Comparison of ENCODE assay signal across 1 cellular context in the genomic region with DNA sequence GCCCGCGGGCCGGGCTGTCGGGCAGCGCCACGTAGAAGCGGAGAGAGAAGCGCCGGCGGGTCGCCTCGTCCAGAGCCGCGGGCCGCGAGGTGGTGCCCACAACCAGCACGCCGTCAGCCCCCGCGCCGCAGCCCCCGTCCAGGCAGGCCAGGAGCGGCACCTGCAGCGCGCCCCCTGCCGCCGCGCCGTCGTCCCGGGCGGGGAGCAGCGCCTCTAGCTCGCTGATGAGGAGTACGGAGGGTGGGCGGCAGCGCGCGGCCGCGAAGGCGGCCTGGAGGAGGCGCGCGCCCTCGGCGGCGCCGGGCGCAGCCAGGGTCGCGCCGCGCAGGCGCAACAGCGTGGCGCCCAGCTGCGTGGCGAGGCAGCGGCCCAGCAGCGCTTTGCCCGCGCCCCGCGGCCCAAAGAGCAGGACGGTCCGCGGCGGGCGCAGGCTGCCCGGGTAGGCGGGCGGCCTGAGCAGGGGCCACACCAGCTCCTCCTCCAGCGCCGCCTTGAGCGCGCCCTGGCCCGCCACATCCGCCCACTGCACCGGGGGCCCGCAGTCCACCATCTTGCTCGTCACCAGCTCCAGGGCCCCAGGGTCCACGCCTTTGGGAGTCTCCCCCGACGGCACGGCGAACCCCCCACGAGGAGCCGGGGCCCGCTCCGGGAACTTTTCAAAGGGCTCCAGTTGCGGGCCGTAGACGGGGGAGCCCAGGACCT.
A peak's percentile ranks its signal among the peaks of the same experiment; 100 is the strongest.
TF ChIP-seq lines count a peak whose summit lies in the region.

No MANE protein-coding gene starts in this region.

TF ChIP-seq in WTC11, 78 proteins besides CTCF, POLR2A, EP300 and RAD21 (continued from another document and continues in another):
- TF ChIP-seq, protein P1, sequence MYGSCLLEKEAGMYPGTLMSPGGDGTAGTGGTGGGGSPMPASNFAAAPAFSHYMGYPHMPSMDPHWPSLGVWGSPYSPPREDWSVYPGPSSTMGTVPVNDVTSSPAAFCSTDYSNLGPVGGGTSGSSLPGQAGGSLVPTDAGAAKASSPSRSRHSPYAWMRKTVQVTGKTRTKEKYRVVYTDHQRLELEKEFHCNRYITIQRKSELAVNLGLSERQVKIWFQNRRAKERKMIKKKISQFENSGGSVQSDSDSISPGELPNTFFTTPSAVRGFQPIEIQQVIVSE (CRISPR knock-in tag; IDR thresholded peaks at IDR 0.05; ENCODE audit: borderline replicate concordance): no peak
- TF ChIP-seq SP1 (CRISPR knock-in tag; conservative IDR thresholded peaks at IDR 0.05) (peak; percentile 48), SMAD3 (CRISPR knock-in tag; IDR thresholded peaks at IDR 0.05; ENCODE audit: borderline replicate concordance) (0 out of 2 replicates have a peak, but pooled peaks have one; percentile 39), FOXK1 (CRISPR knock-in tag; IDR thresholded peaks at IDR 0.05) (peak; percentile 69; the same call in 1 of the 2 replicates), NFE2L1 (CRISPR knock-in tag; IDR thresholded peaks at IDR 0.05) (no peak), MYBL2 (CRISPR knock-in tag; IDR thresholded peaks at IDR 0.05) (no peak), PRRX2 (CRISPR knock-in tag; IDR thresholded peaks at IDR 0.05) (0 out of 2 replicates have a peak, but pooled peaks have one; percentile 4), ZNF317 (CRISPR knock-in tag; IDR thresholded peaks at IDR 0.05; ENCODE audit: borderline replicate concordance, low read depth) (no peak), CREB1 (CRISPR knock-in tag; IDR thresholded peaks at IDR 0.05) (no peak), IRF2 (CRISPR knock-in tag; IDR thresholded peaks at IDR 0.05; ENCODE audit: borderline replicate concordance, low read depth) (no peak), NR2C2 (CRISPR knock-in tag; IDR thresholded peaks at IDR 0.05) (no peak), KAT7 (CRISPR knock-in tag; IDR thresholded peaks at IDR 0.05; ENCODE audit: borderline replicate concordance) (peak; percentile 84; the same call in 1 of the 2 replicates), NFATC4 (CRISPR knock-in tag; IDR thresholded peaks at IDR 0.05) (no peak), GRHL2 (CRISPR knock-in tag; IDR thresholded peaks at IDR 0.05; ENCODE audit: insufficient replicate concordance, severe bottlenecking) (no peak), ZNF396 (CRISPR knock-in tag; IDR thresholded peaks at IDR 0.05; ENCODE audit: borderline replicate concordance) (no peak), NR3C1 (CRISPR knock-in tag; conservative IDR thresholded peaks at IDR 0.05; ENCODE audit: low read depth) (no peak; the same call in 1 of the 2 replicates), NR1H2 (CRISPR knock-in tag; IDR thresholded peaks at IDR 0.05) (no peak)
- TF ChIP-seq, protein P2, sequence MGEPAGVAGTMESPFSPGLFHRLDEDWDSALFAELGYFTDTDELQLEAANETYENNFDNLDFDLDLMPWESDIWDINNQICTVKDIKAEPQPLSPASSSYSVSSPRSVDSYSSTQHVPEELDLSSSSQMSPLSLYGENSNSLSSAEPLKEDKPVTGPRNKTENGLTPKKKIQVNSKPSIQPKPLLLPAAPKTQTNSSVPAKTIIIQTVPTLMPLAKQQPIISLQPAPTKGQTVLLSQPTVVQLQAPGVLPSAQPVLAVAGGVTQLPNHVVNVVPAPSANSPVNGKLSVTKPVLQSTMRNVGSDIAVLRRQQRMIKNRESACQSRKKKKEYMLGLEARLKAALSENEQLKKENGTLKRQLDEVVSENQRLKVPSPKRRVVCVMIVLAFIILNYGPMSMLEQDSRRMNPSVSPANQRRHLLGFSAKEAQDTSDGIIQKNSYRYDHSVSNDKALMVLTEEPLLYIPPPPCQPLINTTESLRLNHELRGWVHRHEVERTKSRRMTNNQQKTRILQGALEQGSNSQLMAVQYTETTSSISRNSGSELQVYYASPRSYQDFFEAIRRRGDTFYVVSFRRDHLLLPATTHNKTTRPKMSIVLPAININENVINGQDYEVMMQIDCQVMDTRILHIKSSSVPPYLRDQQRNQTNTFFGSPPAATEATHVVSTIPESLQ (CRISPR knock-in tag; IDR thresholded peaks at IDR 0.05): no peak
- TF ChIP-seq, protein P3, sequence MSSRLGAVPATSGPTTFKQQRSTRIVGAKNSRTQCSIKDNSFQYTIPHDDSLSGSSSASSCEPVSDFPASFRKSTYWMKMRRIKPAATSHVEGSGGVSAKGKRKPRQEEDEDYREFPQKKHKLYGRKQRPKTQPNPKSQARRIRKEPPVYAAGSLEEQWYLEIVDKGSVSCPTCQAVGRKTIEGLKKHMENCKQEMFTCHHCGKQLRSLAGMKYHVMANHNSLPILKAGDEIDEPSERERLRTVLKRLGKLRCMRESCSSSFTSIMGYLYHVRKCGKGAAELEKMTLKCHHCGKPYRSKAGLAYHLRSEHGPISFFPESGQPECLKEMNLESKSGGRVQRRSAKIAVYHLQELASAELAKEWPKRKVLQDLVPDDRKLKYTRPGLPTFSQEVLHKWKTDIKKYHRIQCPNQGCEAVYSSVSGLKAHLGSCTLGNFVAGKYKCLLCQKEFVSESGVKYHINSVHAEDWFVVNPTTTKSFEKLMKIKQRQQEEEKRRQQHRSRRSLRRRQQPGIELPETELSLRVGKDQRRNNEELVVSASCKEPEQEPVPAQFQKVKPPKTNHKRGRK (CRISPR knock-in tag; IDR thresholded peaks at IDR 0.05; ENCODE audit: borderline replicate concordance): no peak
- TF ChIP-seq, protein P4, sequence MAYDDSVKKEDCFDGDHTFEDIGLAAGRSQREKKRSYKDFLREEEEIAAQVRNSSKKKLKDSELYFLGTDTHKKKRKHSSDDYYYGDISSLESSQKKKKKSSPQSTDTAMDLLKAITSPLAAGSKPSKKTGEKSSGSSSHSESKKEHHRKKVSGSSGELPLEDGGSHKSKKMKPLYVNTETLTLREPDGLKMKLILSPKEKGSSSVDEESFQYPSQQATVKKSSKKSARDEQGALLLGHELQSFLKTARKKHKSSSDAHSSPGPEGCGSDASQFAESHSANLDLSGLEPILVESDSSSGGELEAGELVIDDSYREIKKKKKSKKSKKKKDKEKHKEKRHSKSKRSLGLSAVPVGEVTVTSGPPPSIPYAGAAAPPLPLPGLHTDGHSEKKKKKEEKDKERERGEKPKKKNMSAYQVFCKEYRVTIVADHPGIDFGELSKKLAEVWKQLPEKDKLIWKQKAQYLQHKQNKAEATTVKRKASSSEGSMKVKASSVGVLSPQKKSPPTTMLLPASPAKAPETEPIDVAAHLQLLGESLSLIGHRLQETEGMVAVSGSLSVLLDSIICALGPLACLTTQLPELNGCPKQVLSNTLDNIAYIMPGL (CRISPR knock-in tag; IDR thresholded peaks at IDR 0.05): peak; percentile 82
- TF ChIP-seq, protein P5, sequence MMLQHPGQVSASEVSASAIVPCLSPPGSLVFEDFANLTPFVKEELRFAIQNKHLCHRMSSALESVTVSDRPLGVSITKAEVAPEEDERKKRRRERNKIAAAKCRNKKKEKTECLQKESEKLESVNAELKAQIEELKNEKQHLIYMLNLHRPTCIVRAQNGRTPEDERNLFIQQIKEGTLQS (CRISPR knock-in tag; conservative IDR thresholded peaks at IDR 0.05): no peak
- TF ChIP-seq, protein P6, sequence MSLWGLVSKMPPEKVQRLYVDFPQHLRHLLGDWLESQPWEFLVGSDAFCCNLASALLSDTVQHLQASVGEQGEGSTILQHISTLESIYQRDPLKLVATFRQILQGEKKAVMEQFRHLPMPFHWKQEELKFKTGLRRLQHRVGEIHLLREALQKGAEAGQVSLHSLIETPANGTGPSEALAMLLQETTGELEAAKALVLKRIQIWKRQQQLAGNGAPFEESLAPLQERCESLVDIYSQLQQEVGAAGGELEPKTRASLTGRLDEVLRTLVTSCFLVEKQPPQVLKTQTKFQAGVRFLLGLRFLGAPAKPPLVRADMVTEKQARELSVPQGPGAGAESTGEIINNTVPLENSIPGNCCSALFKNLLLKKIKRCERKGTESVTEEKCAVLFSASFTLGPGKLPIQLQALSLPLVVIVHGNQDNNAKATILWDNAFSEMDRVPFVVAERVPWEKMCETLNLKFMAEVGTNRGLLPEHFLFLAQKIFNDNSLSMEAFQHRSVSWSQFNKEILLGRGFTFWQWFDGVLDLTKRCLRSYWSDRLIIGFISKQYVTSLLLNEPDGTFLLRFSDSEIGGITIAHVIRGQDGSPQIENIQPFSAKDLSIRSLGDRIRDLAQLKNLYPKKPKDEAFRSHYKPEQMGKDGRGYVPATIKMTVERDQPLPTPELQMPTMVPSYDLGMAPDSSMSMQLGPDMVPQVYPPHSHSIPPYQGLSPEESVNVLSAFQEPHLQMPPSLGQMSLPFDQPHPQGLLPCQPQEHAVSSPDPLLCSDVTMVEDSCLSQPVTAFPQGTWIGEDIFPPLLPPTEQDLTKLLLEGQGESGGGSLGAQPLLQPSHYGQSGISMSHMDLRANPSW (CRISPR knock-in tag; conservative IDR thresholded peaks at IDR 0.05; ENCODE audit: low read depth): no peak
- TF ChIP-seq, protein P7, sequence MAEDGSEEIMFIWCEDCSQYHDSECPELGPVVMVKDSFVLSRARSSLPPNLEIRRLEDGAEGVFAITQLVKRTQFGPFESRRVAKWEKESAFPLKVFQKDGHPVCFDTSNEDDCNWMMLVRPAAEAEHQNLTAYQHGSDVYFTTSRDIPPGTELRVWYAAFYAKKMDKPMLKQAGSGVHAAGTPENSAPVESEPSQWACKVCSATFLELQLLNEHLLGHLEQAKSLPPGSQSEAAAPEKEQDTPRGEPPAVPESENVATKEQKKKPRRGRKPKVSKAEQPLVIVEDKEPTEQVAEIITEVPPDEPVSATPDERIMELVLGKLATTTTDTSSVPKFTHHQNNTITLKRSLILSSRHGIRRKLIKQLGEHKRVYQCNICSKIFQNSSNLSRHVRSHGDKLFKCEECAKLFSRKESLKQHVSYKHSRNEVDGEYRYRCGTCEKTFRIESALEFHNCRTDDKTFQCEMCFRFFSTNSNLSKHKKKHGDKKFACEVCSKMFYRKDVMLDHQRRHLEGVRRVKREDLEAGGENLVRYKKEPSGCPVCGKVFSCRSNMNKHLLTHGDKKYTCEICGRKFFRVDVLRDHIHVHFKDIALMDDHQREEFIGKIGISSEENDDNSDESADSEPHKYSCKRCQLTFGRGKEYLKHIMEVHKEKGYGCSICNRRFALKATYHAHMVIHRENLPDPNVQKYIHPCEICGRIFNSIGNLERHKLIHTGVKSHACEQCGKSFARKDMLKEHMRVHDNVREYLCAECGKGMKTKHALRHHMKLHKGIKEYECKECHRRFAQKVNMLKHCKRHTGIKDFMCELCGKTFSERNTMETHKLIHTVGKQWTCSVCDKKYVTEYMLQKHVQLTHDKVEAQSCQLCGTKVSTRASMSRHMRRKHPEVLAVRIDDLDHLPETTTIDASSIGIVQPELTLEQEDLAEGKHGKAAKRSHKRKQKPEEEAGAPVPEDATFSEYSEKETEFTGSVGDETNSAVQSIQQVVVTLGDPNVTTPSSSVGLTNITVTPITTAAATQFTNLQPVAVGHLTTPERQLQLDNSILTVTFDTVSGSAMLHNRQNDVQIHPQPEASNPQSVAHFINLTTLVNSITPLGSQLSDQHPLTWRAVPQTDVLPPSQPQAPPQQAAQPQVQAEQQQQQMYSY (CRISPR knock-in tag; IDR thresholded peaks at IDR 0.05): no peak
- TF ChIP-seq, protein P8, sequence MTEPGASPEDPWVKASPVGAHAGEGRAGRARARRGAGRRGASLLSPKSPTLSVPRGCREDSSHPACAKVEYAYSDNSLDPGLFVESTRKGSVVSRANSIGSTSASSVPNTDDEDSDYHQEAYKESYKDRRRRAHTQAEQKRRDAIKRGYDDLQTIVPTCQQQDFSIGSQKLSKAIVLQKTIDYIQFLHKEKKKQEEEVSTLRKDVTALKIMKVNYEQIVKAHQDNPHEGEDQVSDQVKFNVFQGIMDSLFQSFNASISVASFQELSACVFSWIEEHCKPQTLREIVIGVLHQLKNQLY (CRISPR knock-in tag; IDR thresholded peaks at IDR 0.05): no peak
- TF ChIP-seq, protein P9, sequence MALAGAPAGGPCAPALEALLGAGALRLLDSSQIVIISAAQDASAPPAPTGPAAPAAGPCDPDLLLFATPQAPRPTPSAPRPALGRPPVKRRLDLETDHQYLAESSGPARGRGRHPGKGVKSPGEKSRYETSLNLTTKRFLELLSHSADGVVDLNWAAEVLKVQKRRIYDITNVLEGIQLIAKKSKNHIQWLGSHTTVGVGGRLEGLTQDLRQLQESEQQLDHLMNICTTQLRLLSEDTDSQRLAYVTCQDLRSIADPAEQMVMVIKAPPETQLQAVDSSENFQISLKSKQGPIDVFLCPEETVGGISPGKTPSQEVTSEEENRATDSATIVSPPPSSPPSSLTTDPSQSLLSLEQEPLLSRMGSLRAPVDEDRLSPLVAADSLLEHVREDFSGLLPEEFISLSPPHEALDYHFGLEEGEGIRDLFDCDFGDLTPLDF (CRISPR knock-in tag; IDR thresholded peaks at IDR 0.05): no peak
- TF ChIP-seq, protein P10, sequence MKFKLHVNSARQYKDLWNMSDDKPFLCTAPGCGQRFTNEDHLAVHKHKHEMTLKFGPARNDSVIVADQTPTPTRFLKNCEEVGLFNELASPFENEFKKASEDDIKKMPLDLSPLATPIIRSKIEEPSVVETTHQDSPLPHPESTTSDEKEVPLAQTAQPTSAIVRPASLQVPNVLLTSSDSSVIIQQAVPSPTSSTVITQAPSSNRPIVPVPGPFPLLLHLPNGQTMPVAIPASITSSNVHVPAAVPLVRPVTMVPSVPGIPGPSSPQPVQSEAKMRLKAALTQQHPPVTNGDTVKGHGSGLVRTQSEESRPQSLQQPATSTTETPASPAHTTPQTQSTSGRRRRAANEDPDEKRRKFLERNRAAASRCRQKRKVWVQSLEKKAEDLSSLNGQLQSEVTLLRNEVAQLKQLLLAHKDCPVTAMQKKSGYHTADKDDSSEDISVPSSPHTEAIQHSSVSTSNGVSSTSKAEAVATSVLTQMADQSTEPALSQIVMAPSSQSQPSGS (CRISPR knock-in tag; IDR thresholded peaks at IDR 0.05; ENCODE audit: borderline replicate concordance, low read depth): no peak
- TF ChIP-seq, protein P11, sequence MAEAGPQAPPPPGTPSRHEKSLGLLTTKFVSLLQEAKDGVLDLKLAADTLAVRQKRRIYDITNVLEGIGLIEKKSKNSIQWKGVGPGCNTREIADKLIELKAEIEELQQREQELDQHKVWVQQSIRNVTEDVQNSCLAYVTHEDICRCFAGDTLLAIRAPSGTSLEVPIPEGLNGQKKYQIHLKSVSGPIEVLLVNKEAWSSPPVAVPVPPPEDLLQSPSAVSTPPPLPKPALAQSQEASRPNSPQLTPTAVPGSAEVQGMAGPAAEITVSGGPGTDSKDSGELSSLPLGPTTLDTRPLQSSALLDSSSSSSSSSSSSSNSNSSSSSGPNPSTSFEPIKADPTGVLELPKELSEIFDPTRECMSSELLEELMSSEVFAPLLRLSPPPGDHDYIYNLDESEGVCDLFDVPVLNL (CRISPR knock-in tag; IDR thresholded peaks at IDR 0.05; ENCODE audit: borderline replicate concordance, low read depth): no peak
- TF ChIP-seq, protein P12, sequence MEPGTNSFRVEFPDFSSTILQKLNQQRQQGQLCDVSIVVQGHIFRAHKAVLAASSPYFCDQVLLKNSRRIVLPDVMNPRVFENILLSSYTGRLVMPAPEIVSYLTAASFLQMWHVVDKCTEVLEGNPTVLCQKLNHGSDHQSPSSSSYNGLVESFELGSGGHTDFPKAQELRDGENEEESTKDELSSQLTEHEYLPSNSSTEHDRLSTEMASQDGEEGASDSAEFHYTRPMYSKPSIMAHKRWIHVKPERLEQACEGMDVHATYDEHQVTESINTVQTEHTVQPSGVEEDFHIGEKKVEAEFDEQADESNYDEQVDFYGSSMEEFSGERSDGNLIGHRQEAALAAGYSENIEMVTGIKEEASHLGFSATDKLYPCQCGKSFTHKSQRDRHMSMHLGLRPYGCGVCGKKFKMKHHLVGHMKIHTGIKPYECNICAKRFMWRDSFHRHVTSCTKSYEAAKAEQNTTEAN (CRISPR knock-in tag; IDR thresholded peaks at IDR 0.05): 0 out of 2 replicates have a peak, but pooled peaks have one; percentile 14
- TF ChIP-seq, protein P13, sequence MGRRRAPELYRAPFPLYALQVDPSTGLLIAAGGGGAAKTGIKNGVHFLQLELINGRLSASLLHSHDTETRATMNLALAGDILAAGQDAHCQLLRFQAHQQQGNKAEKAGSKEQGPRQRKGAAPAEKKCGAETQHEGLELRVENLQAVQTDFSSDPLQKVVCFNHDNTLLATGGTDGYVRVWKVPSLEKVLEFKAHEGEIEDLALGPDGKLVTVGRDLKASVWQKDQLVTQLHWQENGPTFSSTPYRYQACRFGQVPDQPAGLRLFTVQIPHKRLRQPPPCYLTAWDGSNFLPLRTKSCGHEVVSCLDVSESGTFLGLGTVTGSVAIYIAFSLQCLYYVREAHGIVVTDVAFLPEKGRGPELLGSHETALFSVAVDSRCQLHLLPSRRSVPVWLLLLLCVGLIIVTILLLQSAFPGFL (CRISPR knock-in tag; IDR thresholded peaks at IDR 0.05; ENCODE audit: borderline replicate concordance): no peak
